Comparison of ENCODE assay signal across 8 cellular contexts in genomic region chr6:26031595-26032386, GRCh38. TPM values are rescaled to one million over a fixed set of nuclear protein-coding genes. Genes with fewer than 3 reads are reported as not detected.
DNase-seq lines count a peak whose midpoint lies in the region; ATAC-seq, FAIRE-seq and TF ChIP-seq lines count a peak whose summit lies in the region.

No MANE protein-coding gene starts in this region.

- H3K27ac ChIP-seq in HUES6 (ENCODE audit: low read depth, low read length) (peak overlapping the region; percentile 93), endothelial cell of umbilical vein (ENCODE audit: insufficient read depth, low read depth, low read length) (peak overlapping the region; percentile 88)

- H3K27me3 ChIP-seq in HUES6 (ENCODE audit: control insufficient read depth, insufficient read depth, low read length) (no peaks in the 10 kb centered on the region), NT2/D1 (ENCODE audit: insufficient read depth, insufficient read length) (no peaks in the 10 kb centered on the region), endothelial cell of umbilical vein (ENCODE audit: control insufficient read depth in 2 of 2, insufficient read depth in 2 of 2, low read length in 2 of 2) (no peaks in the 10 kb centered on the region)

- dilution Hi-C loops in endothelial cell of umbilical vein (cut with MboI; ENCODE audit: extremely low pct_ligation_motif_present, low sequenced_read_pairs), result no loop called here

- CTCF ChIA-PET in endothelial cell of umbilical vein (lab: Charles Lee), result interaction anchor here (0.6 to 3.1 kb wide), 8 partner anchors 10 to 564 kb away, joined by 3 to 31 read pairs (median 6); a partner anchor contains a TSS

- no peaks in the 10 kb centered on the region for H3K36me3 ChIP-seq in HUES6 (ENCODE audit: control insufficient read depth, insufficient read depth, low read length)
- H3K36me3 ChIP-seq in NT2/D1 (ENCODE audit: insufficient read depth, insufficient read length, low read length), result no peaks in the 10 kb centered on the region
- no peaks in the 10 kb centered on the region for H3K36me3 ChIP-seq in endothelial cell of umbilical vein (ENCODE audit: control insufficient read depth in 2 of 2, extremely low read depth in 1 of 2, insufficient read depth in 2 of 2, low read length in 2 of 2)

- no peaks in the 10 kb centered on the region for H3K27me3 Mint-ChIP-seq in mesothelial cell of epicardium (ENCODE audit: low read depth)
- no peaks in the 10 kb centered on the region for H3K27me3 Mint-ChIP-seq in stimulated activated memory B cell treated with anti-CD40 and anti-IgM and Interleukin-4, amounts not matched to agents 10 μg/mL and 1 μg/mL and 100 μg/mL, for 72 hours

- H3K4me2 ChIP-seq in endothelial cell of umbilical vein (ENCODE audit: insufficient read depth, low read length), result peak overlapping the region; percentile 83

- peak overlapping the region; percentile 10 for H2AFZ ChIP-seq in endothelial cell of umbilical vein (ENCODE audit: low read depth, low read length)

- FAIRE-seq in endothelial cell of umbilical vein (lab: Jason Lieb, UNC), result peak; percentile 76

- H3K36me3 Mint-ChIP-seq in mesothelial cell of epicardium, result no peaks in the 10 kb centered on the region
- H3K36me3 Mint-ChIP-seq in stimulated activated memory B cell treated with anti-CD40 and anti-IgM and Interleukin-4, amounts not matched to agents 10 μg/mL and 1 μg/mL and 100 μg/mL, for 72 hours, result no peaks in the 10 kb centered on the region

- POLR2A ChIA-PET in endothelial cell of umbilical vein (lab: Charles Lee), result interaction anchor here (0.6 to 4.8 kb wide), 19 partner anchors 11 to 1861 kb away, joined by 3 to 84 read pairs (median 5); a partner anchor contains a TSS

- TF ChIP-seq POLR2A in endothelial cell of umbilical vein (IDR thresholded peaks at IDR 0.05; ENCODE audit: low read depth, low read length), result peak; percentile 99

- peaks cover 44% of the 10 kb centered on the region for H3K4me1 ChIP-seq in HUES6 (ENCODE audit: control insufficient read depth, insufficient read depth, low read length)
- no peaks in the 10 kb centered on the region for H3K4me1 ChIP-seq in NT2/D1 (ENCODE audit: insufficient read depth, insufficient read length)
- H3K4me1 ChIP-seq in endothelial cell of umbilical vein (ENCODE audit: control insufficient read depth, extremely low read depth, insufficient read depth, low read length), result peaks cover 33% of the 10 kb centered on the region

- no peaks in the 10 kb centered on the region for H3K9me1 ChIP-seq in endothelial cell of umbilical vein (replicated peaks; ENCODE audit: control insufficient read depth, extremely low read depth, insufficient read depth, low read length)

- DNase-seq in DMS114 treated with DMSO at 0.1 percent for 48 hours (lab: John Stamatoyannopoulos, UW; ENCODE audit: unreplicated experiment), result peak; percentile 100
- peak; percentile 92 for DNase-seq in NT2/D1 (ENCODE audit: low read depth, low spot score)
- peak; percentile 71 for DNase-seq in activated T-cell treated with anti-CD3 and anti-CD28 coated beads for 1 hour (ENCODE audit: low read depth)
- DNase-seq in endothelial cell of umbilical vein (ENCODE audit: low read depth, low spot score), result peak; percentile 96
- peak; percentile 62 to 89 for DNase-seq in mesothelial cell of epicardium (ENCODE audit: low spot score in 2 of 2, unreplicated experiment in 2 of 2)

- BruUV-seq in endothelial cell of umbilical vein (replicated peaks; lab: Mats Ljungman, UMichigan), result TSS peak; percentile 91

- H3K4me3 Mint-ChIP-seq in mesothelial cell of epicardium, result peak overlapping the region; percentile 90
- H3K4me3 Mint-ChIP-seq in stimulated activated memory B cell treated with anti-CD40 and anti-IgM and Interleukin-4, amounts not matched to agents 10 μg/mL and 1 μg/mL and 100 μg/mL, for 72 hours, result peak overlapping the region; percentile 87

- no peaks in the 10 kb centered on the region for H3K79me2 ChIP-seq in endothelial cell of umbilical vein (ENCODE audit: control insufficient read depth, insufficient read depth, low read length)

- H3K9me3 ChIP-seq in HUES6 (ENCODE audit: control insufficient read depth, insufficient read depth, low read depth, low read length), result no peaks in the 10 kb centered on the region
- no peaks in the 10 kb centered on the region for H3K9me3 ChIP-seq in NT2/D1 (ENCODE audit: insufficient read depth, low read length)
- H3K9me3 ChIP-seq in endothelial cell of umbilical vein (replicated peaks; ENCODE audit: control insufficient read depth, insufficient read depth, low read length), result no peaks in the 10 kb centered on the region

- H3K9me3 Mint-ChIP-seq in mesothelial cell of epicardium, result no peaks in the 10 kb centered on the region
- peaks cover 3% of the 10 kb centered on the region for H3K9me3 Mint-ChIP-seq in stimulated activated memory B cell treated with anti-CD40 and anti-IgM and Interleukin-4, amounts not matched to agents 10 μg/mL and 1 μg/mL and 100 μg/mL, for 72 hours

- H4K20me1 ChIP-seq in endothelial cell of umbilical vein (replicated peaks; ENCODE audit: control insufficient read depth, extremely low read depth, insufficient read depth, low read length), result no peaks in the 10 kb centered on the region

- peaks cover 64% of the 10 kb centered on the region for H3K4me1 Mint-ChIP-seq in mesothelial cell of epicardium
- H3K4me1 Mint-ChIP-seq in stimulated activated memory B cell treated with anti-CD40 and anti-IgM and Interleukin-4, amounts not matched to agents 10 μg/mL and 1 μg/mL and 100 μg/mL, for 72 hours, result peaks cover 36% of the 10 kb centered on the region

- H3K9ac ChIP-seq in HUES6 (ENCODE audit: low read length) (peak overlapping the region; percentile 95), NT2/D1 (ENCODE audit: insufficient read length, low read depth) (peak overlapping the region; percentile 93), endothelial cell of umbilical vein (replicated peaks; ENCODE audit: extremely low read depth, insufficient read depth, low read length) (peak overlapping the region; percentile 83)

- peak; percentile 58 for ATAC-seq in GM21515 (IDR thresholded peaks at IDR 0.05; ENCODE audit: unreplicated experiment)
- ATAC-seq in stimulated activated memory B cell treated with anti-CD40 and anti-IgM and Interleukin-4, amounts not matched to agents 10 μg/mL and 1 μg/mL and 100 μg/mL, for 72 hours, result peak; percentile 86

- peak overlapping the region; percentile 99 for H3K27ac Mint-ChIP-seq in mesothelial cell of epicardium
- peak overlapping the region; percentile 96 for H3K27ac Mint-ChIP-seq in stimulated activated memory B cell treated with anti-CD40 and anti-IgM and Interleukin-4, amounts not matched to agents 10 μg/mL and 1 μg/mL and 100 μg/mL, for 72 hours

- TF ChIP-seq CTCF in endothelial cell of umbilical vein (IDR thresholded peaks at IDR 0.05; ENCODE audit: extremely low read depth in 1 of 2, insufficient read depth in 1 of 2, low read depth in 1 of 2, low read length in 2 of 2) (peak in 1 of 2 donors; percentile 29), mesothelial cell of epicardium (IDR thresholded peaks at IDR 0.05; ENCODE audit: unreplicated experiment) (no peak)

- H3K4me3 ChIP-seq in HUES6 (ENCODE audit: low read depth, low read length) (peak overlapping the region; percentile 73), NT2/D1 (ENCODE audit: insufficient read length, low read depth) (peak overlapping the region; percentile 72), endothelial cell of umbilical vein (replicated peaks in 1 of 3; ENCODE audit: insufficient read depth in 1 of 3, low read depth in 1 of 3, low read length in 3 of 3) (peak overlapping the region; percentile 47 to 78 (median 49))

- intact Hi-C loops in endothelial cell of umbilical vein (cut with micrococcal nuclease), result loop anchor here (1.0 to 5.0 kb wide), 7 partner anchors 24 to 1861 kb away; a partner anchor contains a TSS

TF ChIP-seq in endothelial cell of umbilical vein, 7 proteins besides CTCF, POLR2A, EP300 and RAD21:
- TF ChIP-seq, protein P1, sequence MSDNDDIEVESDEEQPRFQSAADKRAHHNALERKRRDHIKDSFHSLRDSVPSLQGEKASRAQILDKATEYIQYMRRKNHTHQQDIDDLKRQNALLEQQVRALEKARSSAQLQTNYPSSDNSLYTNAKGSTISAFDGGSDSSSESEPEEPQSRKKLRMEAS (IDR thresholded peaks at IDR 0.05; ENCODE audit: insufficient read depth, insufficient read length), result no peak
- no peak for TF ChIP-seq EZH2 (IDR thresholded peaks at IDR 0.05; ENCODE audit: borderline replicate concordance, low read depth, low read length, severe bottlenecking)
- TF ChIP-seq MYC (IDR thresholded peaks at IDR 0.05; ENCODE audit: low read depth, low read length), result no peak
- peak; percentile 85 for TF ChIP-seq POLR2AphosphoS5 (IDR thresholded peaks at IDR 0.05; ENCODE audit: insufficient read depth, low read depth, low read length)
- peak; percentile 91 for TF ChIP-seq JUN (IDR thresholded peaks at IDR 0.05; ENCODE audit: borderline replicate concordance, insufficient read depth, insufficient read length, low read depth)
- no peak for TF ChIP-seq FOS (IDR thresholded peaks at IDR 0.05; ENCODE audit: borderline replicate concordance, insufficient read depth, low read length)

RNA-seq across cellular contexts. Expression of gene HFE, which starts 55.4 kb away (rescaled TPM):
- total RNA-seq in endothelial cell of umbilical vein, result 5.6 and 6.3 TPM in 2 replicates
- 5.4 and 8.1 TPM in 2 replicates for polyA plus RNA-seq in endothelial cell of umbilical vein
- 5.6 and 6.1 TPM in 2 replicates for polyA plus RNA-seq in endothelial cell of umbilical vein (2011; cell fraction: cytosol; rRNA removed)
- 8.0 and 9.1 TPM in 2 replicates for polyA plus RNA-seq in endothelial cell of umbilical vein (2011; cell fraction: nucleus; rRNA removed)
- 5.1 and 5.8 TPM in 2 replicates for polyA plus RNA-seq in endothelial cell of umbilical vein (2012)
- 8.0 and 18.5 TPM in 2 replicates for polyA minus RNA-seq in endothelial cell of umbilical vein
- polyA minus RNA-seq in endothelial cell of umbilical vein (2011; cell fraction: cytosol; rRNA and poly(A)+ RNA removed), result 9.4 TPM
- polyA minus RNA-seq in endothelial cell of umbilical vein (2011; cell fraction: nucleus; rRNA and poly(A)+ RNA removed), result 3.7 and 3.9 TPM in 2 replicates
- total RNA-seq in mesothelial cell of epicardium, result 7.0 to 8.3 TPM (median 8.3 TPM) in 3 replicates

Comparison
In these comparisons a context has a peak if more than half of its experiments do, and no peak if none do; other contexts are left out.
1. Peak in every context shown above with its lines: DNase-seq, ATAC-seq, H3K4me3 ChIP-seq and H3K27ac ChIP-seq.